ENCODE assay signal across 5 cellular contexts in the genomic region with DNA sequence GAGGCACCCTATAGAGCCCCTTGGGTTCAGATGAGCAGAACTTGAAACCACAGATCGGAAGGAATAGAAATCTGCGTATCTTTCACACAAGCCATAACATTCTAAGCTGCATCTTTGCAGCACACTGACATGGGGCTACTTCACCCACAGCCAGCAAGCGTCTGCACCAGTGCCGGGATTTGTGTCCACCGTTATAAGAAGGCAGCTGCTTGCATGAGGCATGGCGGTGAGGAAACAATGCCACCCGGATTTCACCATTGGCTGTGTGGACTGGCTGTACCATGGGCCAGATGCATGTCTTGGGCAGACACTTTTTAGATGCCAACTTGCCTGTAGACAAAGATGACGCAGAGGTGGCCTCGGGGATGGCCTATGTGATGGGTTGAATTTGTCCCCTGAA. TPM values are rescaled to one million over a fixed set of nuclear protein-coding genes. Genes with fewer than 3 reads are reported as not detected.
"Had no signal": no experiment of that assay in that cellular context is flagged by ENCODE, and none has a peak within 500 bp of the region (broad histone marks: within the 10 kb centered on the region; RNA-seq: fewer than 3 reads in every experiment).

No MANE protein-coding gene starts in this region.

RNA-seq across cellular contexts. Expression of gene CDRT15L2, which starts 20.5 kb away (rescaled TPM):
- total RNA-seq: GM23248, H9, HepG2, HT-29 had no signal
- polyA plus RNA-seq: GM23248, HepG2, IgD-negative memory B cell had no signal
